Comparison of ENCODE assay signal across 27 cellular contexts in the genomic region with DNA sequence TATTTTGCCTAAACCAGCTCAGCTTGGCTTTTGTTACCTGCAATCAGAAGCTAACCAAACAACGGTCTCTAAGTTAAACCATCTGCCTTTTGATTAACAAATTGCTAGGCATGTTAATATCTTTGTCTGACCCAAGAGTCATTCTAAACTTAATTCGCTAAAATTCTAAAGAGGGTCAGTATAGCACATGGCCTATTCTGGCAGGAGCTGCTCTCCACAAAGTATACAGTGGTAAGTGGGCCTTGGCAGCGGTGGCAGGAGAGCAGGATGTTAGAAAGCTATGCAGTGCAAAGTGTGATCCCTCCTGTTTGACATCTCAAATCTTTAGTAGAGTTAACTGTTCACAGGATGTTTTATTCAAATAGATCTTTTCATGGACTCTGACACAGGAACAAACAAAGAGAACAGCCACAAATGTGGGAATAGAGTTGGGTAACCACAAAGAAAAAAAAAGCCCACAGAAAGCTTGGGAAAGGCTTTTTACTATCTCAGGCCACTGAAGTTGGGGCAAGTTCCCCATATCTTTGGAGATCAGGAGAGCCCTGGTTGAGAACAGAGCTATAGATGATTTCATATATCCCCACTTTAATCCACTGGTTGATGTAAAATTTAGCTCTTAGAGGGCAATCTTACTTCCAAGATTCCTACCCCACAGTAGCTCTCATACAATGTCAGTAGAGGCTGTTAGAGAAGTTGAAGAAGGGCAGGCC. TPM values are rescaled to one million over a fixed set of nuclear protein-coding genes. Genes with fewer than 3 reads are reported as not detected.
DNase-seq lines count a peak whose midpoint lies in the region; ATAC-seq, FAIRE-seq and TF ChIP-seq lines count a peak whose summit lies in the region.
"Had no signal": no experiment of that assay in that cellular context is flagged by ENCODE, and none has a peak within 500 bp of the region (broad histone marks: within the 10 kb centered on the region; RNA-seq: fewer than 3 reads in every experiment).

No MANE protein-coding gene starts in this region.

- H3K4me1 ChIP-seq in CD8-positive, alpha-beta T cell (ENCODE audit: insufficient read depth, low read length): no peaks in the 10 kb centered on the region
- peaks cover 38% of the 10 kb centered on the region for H3K4me1 ChIP-seq in HepG2 (ENCODE audit: insufficient read depth, low read length)
- H3K4me1 ChIP-seq in hepatocyte (ENCODE audit: insufficient read depth): no peaks in the 10 kb centered on the region
- H3K4me1 ChIP-seq: breast epithelium, stomach had no signal

- peak; percentile 92 for FAIRE-seq in HepG2 (lab: Jason Lieb, UNC)

- peak overlapping the region; percentile 25 for H3K27ac Mint-ChIP-seq in CD8-positive, alpha-beta T cell
- H3K27ac Mint-ChIP-seq in activated CD4-positive, alpha-beta memory T cell treated with anti-CD3 and anti-CD28 coated beads, Interleukin-2, amount 10 ng/mL, durations not matched to agents 7 days and 5 days: peak overlapping the region; percentile 32
- H3K27ac Mint-ChIP-seq in stimulated activated naive B cell treated with anti-CD40 and anti-IgM and Interleukin-4, amounts not matched to agents 10 μg/mL and 1 μg/mL and 100 μg/mL, for 72 hours: no peak overlapping the region
- H3K27ac Mint-ChIP-seq: activated B cell treated with CpG ODN at 0.5 μM for 24 hours; CD4-positive, alpha-beta T cell had no signal

- in situ Hi-C loops in HepG2 (cut with HindIII; ENCODE audit: extremely low pct_ligation_motif_present, low pct_unique_long_range_greater_than_20kb): no loop called here

- TF ChIP-seq CTCF in CD8-positive, alpha-beta T cell (IDR thresholded peaks at IDR 0.05): no peak
- TF ChIP-seq CTCF in HepG2 (CRISPR knock-in tag; IDR thresholded peaks at IDR 0.05) (no peak), hepatocyte (IDR thresholded peaks at IDR 0.05; ENCODE audit: poor library complexity) (no peak)

- POLR2A ChIA-PET in CD8-positive, alpha-beta T cell (lab: Charles Lee): no interaction called here
- POLR2A ChIA-PET in activated CD4-positive, alpha-beta memory T cell treated with anti-CD3 and anti-CD28 coated beads, Interleukin-2, amount 10 ng/mL, durations not matched to agents 7 days and 5 days (lab: Charles Lee): interaction anchor here (0.6 to 2.2 kb wide), 10 partner anchors 10 to 144 kb away, joined by 3 to 29 read pairs (median 4); a partner anchor contains a TSS
- POLR2A ChIA-PET in HepG2 (lab: Yijun Ruan, JAX): interaction anchor here (0.6 to 3.1 kb wide), 16 partner anchors 9 to 204 kb away, joined by 3 to 32 read pairs (median 4); a partner anchor contains a TSS

- H3K9ac ChIP-seq in HepG2 (ENCODE audit: insufficient read depth, low read depth, low read length): peak overlapping the region; percentile 64

- no peak overlapping the region for H3K4me3 ChIP-seq in CD8-positive, alpha-beta T cell (ENCODE audit: low read depth, low read length)
- peak overlapping the region in 2 of 3 experiments; percentile 13 to 29; a peak in 2 of 6 replicates for H3K4me3 ChIP-seq in HepG2 (replicated peaks in 1 of 3; ENCODE audit: insufficient read depth in 1 of 3, low read depth in 2 of 3, low read length in 3 of 3)
- no peak overlapping the region for H3K4me3 ChIP-seq in hepatocyte
- H3K4me3 ChIP-seq: breast epithelium, skin epidermis, stomach had no signal

- no peaks in the 10 kb centered on the region for H3K9me3 ChIP-seq in CD8-positive, alpha-beta T cell (ENCODE audit: low read length)
- H3K9me3 ChIP-seq in HepG2 (ENCODE audit: low read length): no peaks in the 10 kb centered on the region
- H3K9me3 ChIP-seq in hepatocyte (ENCODE audit: low read depth): no peaks in the 10 kb centered on the region
- H3K9me3 ChIP-seq: breast epithelium, stomach had no signal

- H3K4me2 ChIP-seq in HepG2 (ENCODE audit: low read depth, low read length) (peak overlapping the region; percentile 64), hepatocyte (no peak overlapping the region)

- H3K9me2 ChIP-seq in hepatocyte (replicated peaks; ENCODE audit: insufficient read depth): no peaks in the 10 kb centered on the region

- H4K20me1 ChIP-seq in HepG2 (ENCODE audit: insufficient read depth, low read length) (no peaks in the 10 kb centered on the region), hepatocyte (ENCODE audit: insufficient read depth, poor library complexity, severe bottlenecking) (no peaks in the 10 kb centered on the region)

- no peak overlapping the region for H3K27ac ChIP-seq in CD8-positive, alpha-beta T cell (ENCODE audit: low read depth, low read length)
- H3K27ac ChIP-seq in HepG2 (ENCODE audit: extremely low read length, insufficient read depth, low read length) (peak overlapping the region; percentile 92), hepatocyte (no peak overlapping the region)
- H3K27ac ChIP-seq: breast epithelium, skin epidermis, stomach had no signal

- peak; percentile 20 for ATAC-seq in CD8-positive, alpha-beta T cell
- ATAC-seq in HG02610 (IDR thresholded peaks at IDR 0.05; ENCODE audit: unreplicated experiment) (peak; percentile 11), HepG2 (peak; percentile 99), GM21825 (IDR thresholded peaks at IDR 0.05; ENCODE audit: unreplicated experiment) (no peak)
- no peak for ATAC-seq in stimulated activated naive B cell treated with anti-CD40 and anti-IgM and Interleukin-4, amounts not matched to agents 10 μg/mL and 1 μg/mL and 100 μg/mL, for 72 hours (replicated peaks)

- no peaks in the 10 kb centered on the region for H3K36me3 ChIP-seq in CD8-positive, alpha-beta T cell (ENCODE audit: insufficient read depth, low read length)
- H3K36me3 ChIP-seq in HepG2 (replicated peaks in 1 of 2; ENCODE audit: control insufficient read depth in 1 of 2, insufficient read depth in 2 of 2, low read length in 2 of 2) (no peaks in the 10 kb centered on the region), hepatocyte (replicated peaks; ENCODE audit: insufficient read depth, low read depth) (no peaks in the 10 kb centered on the region)
- H3K36me3 ChIP-seq: breast epithelium, stomach had no signal

- 4% methylated on average over 3 of the region's 3 CpGs for WGBS in HepG2 (ENCODE audit: low lambda C conversion rate)
- 62% methylated on average over 3 of the region's 3 CpGs for WGBS in hepatocyte (ENCODE audit: low lambda C conversion rate, missing lambda C conversion rate)

- peak; percentile 16; the same call in 1 of the 2 replicates for TF ChIP-seq RAD21 in HepG2 (CRISPR knock-in tag; IDR thresholded peaks at IDR 0.05)

- H3K4me1 Mint-ChIP-seq in CD8-positive, alpha-beta T cell (ENCODE audit: low read depth): peaks cover 6% of the 10 kb centered on the region
- peaks cover 22% of the 10 kb centered on the region for H3K4me1 Mint-ChIP-seq in activated CD4-positive, alpha-beta memory T cell treated with anti-CD3 and anti-CD28 coated beads, Interleukin-2, amount 10 ng/mL, durations not matched to agents 7 days and 5 days
- H3K4me1 Mint-ChIP-seq in stimulated activated naive B cell treated with anti-CD40 and anti-IgM and Interleukin-4, amounts not matched to agents 10 μg/mL and 1 μg/mL and 100 μg/mL, for 72 hours: no peaks in the 10 kb centered on the region
- H3K4me1 Mint-ChIP-seq: activated B cell treated with CpG ODN at 0.5 μM for 24 hours had no signal

- intact Hi-C loops in CD8-positive, alpha-beta T cell (cut with DNase I, micrococcal nuclease): no loop called here
- intact Hi-C loops in HepG2 (cut with micrococcal nuclease; ENCODE audit: unreplicated experiment): loop anchor here (1.0 to 5.0 kb wide), 5 partner anchors 10 to 111 kb away; a partner anchor contains a TSS

- DNase-seq in CD8-positive, alpha-beta T cell: no peak
- DNase-seq in activated CD4-positive, alpha-beta memory T cell treated with anti-CD3 and anti-CD28 coated beads, Interleukin-2, amount 10 ng/mL, durations not matched to agents 7 days and 5 days: no peak
- DNase-seq in HepG2 (ENCODE audit: low spot score): peak; percentile 98
- no peak for DNase-seq in NCI-H2029 (lab: John Stamatoyannopoulos, UW)
- no peak for DNase-seq in stimulated activated naive B cell treated with anti-CD40 and anti-IgM and Interleukin-4, amounts not matched to agents 10 μg/mL and 1 μg/mL and 100 μg/mL, for 72 hours
- no peak for DNase-seq in hepatocyte (ENCODE audit: low spot score)
- DNase-seq: activated B cell treated with CpG ODN at 0.5 μM for 24 hours; activated gamma-delta T cell; amniotic stem cell; CD4-positive, alpha-beta T cell; cortex of kidney; DMS79 treated with DMSO at 0.1 percent for 48 hours; kidney glomerular epithelial cell; NCI-H1105; NCI-H446 treated with DMSO at 0.1 percent for 48 hours; nucleus accumbens; RPMI8226; stimulated activated CD4-positive, alpha-beta T cell treated with anti-CD3 and anti-CD28 coated beads, Interleukin-2, amount 100 ng/mL, for 24 hours; stomach; trophoblast cell had no signal

- no peaks in the 10 kb centered on the region for H3K79me2 ChIP-seq in HepG2 (ENCODE audit: insufficient read depth, low read length)
- no peaks in the 10 kb centered on the region for H3K79me2 ChIP-seq in hepatocyte

- peak overlapping the region; percentile 27 for H3K4me3 Mint-ChIP-seq in CD8-positive, alpha-beta T cell
- no peak overlapping the region for H3K4me3 Mint-ChIP-seq in activated CD4-positive, alpha-beta memory T cell treated with anti-CD3 and anti-CD28 coated beads, Interleukin-2, amount 10 ng/mL, durations not matched to agents 7 days and 5 days
- no peak overlapping the region for H3K4me3 Mint-ChIP-seq in stimulated activated naive B cell treated with anti-CD40 and anti-IgM and Interleukin-4, amounts not matched to agents 10 μg/mL and 1 μg/mL and 100 μg/mL, for 72 hours
- H3K4me3 Mint-ChIP-seq: activated B cell treated with CpG ODN at 0.5 μM for 24 hours; CD4-positive, alpha-beta T cell had no signal

- no TSS peak for BruUV-seq in HepG2 (replicated peaks; lab: Mats Ljungman, UMichigan)

- H3K9me3 Mint-ChIP-seq in CD8-positive, alpha-beta T cell: no peaks in the 10 kb centered on the region
- H3K9me3 Mint-ChIP-seq in activated CD4-positive, alpha-beta memory T cell treated with anti-CD3 and anti-CD28 coated beads, Interleukin-2, amount 10 ng/mL, durations not matched to agents 7 days and 5 days: peaks cover 10% of the 10 kb centered on the region
- H3K9me3 Mint-ChIP-seq in stimulated activated naive B cell treated with anti-CD40 and anti-IgM and Interleukin-4, amounts not matched to agents 10 μg/mL and 1 μg/mL and 100 μg/mL, for 72 hours: peaks cover 7 to 8% of the 10 kb centered on the region in 2 donors
- H3K9me3 Mint-ChIP-seq: CD4-positive, alpha-beta T cell had no signal

- no peaks in the 10 kb centered on the region for H3K27me3 ChIP-seq in CD8-positive, alpha-beta T cell (ENCODE audit: insufficient read depth, low read length)
- H3K27me3 ChIP-seq in HepG2 (ENCODE audit: control insufficient read depth in 1 of 2, insufficient read depth in 2 of 2, low read length in 2 of 2): no peaks in the 10 kb centered on the region
- no peaks in the 10 kb centered on the region for H3K27me3 ChIP-seq in hepatocyte
- H3K27me3 ChIP-seq: breast epithelium, stomach had no signal

- no peaks in the 10 kb centered on the region for H3K36me3 Mint-ChIP-seq in CD8-positive, alpha-beta T cell
- H3K36me3 Mint-ChIP-seq in activated CD4-positive, alpha-beta memory T cell treated with anti-CD3 and anti-CD28 coated beads, Interleukin-2, amount 10 ng/mL, durations not matched to agents 7 days and 5 days (ENCODE audit: low read depth): peaks cover 4% of the 10 kb centered on the region
- peaks cover 4 to 8% of the 10 kb centered on the region in 2 donors for H3K36me3 Mint-ChIP-seq in stimulated activated naive B cell treated with anti-CD40 and anti-IgM and Interleukin-4, amounts not matched to agents 10 μg/mL and 1 μg/mL and 100 μg/mL, for 72 hours

- TF ChIP-seq EP300 in HepG2 (IDR thresholded peaks at IDR 0.05; ENCODE audit: low read depth in 2 of 2, low read length in 2 of 2) (peak; percentile 53 to 94; a peak in 2 of 4 replicates), HepG2 (CRISPR knock-in tag; IDR thresholded peaks at IDR 0.05; ENCODE audit: borderline replicate concordance) (peak; percentile 55; the same call in 1 of the 2 replicates)

- peak overlapping the region; percentile 69 for H2AFZ ChIP-seq in HepG2 (ENCODE audit: low read length)
- H2AFZ ChIP-seq in hepatocyte: no peak overlapping the region

- H3K27me3 Mint-ChIP-seq in CD8-positive, alpha-beta T cell (ENCODE audit: low read depth): no peaks in the 10 kb centered on the region
- peaks cover under 1% of the 10 kb centered on the region for H3K27me3 Mint-ChIP-seq in activated CD4-positive, alpha-beta memory T cell treated with anti-CD3 and anti-CD28 coated beads, Interleukin-2, amount 10 ng/mL, durations not matched to agents 7 days and 5 days
- peaks cover 11 to 17% of the 10 kb centered on the region in 2 donors for H3K27me3 Mint-ChIP-seq in stimulated activated naive B cell treated with anti-CD40 and anti-IgM and Interleukin-4, amounts not matched to agents 10 μg/mL and 1 μg/mL and 100 μg/mL, for 72 hours
- H3K27me3 Mint-ChIP-seq: CD4-positive, alpha-beta T cell had no signal

- peak; percentile 53 to 70; a peak in 3 of 4 replicates for TF ChIP-seq POLR2A in HepG2 (IDR thresholded peaks at IDR 0.05; ENCODE audit: insufficient read depth in 1 of 2, low read depth in 2 of 2, low read length in 2 of 2)

- CTCF ChIA-PET in CD8-positive, alpha-beta T cell (lab: Charles Lee): interaction anchor here (1.0 to 2.3 kb wide), 3 partner anchors 10 to 115 kb away, joined by 3 to 10 read pairs (median 3); a partner anchor contains a TSS
- CTCF ChIA-PET in activated CD4-positive, alpha-beta memory T cell treated with anti-CD3 and anti-CD28 coated beads, Interleukin-2, amount 10 ng/mL, durations not matched to agents 7 days and 5 days (lab: Charles Lee): interaction anchor here (0.8 to 1.6 kb wide), 2 partner anchors 9 to 141 kb away, joined by 3 to 4 read pairs; a partner anchor contains a TSS
- CTCF ChIA-PET in HepG2 (lab: Yijun Ruan, JAX; ENCODE audit: low intra/inter-chr PET ratio, low total read pairs): no interaction called here

RNA-seq across cellular contexts. Expression of a gene that starts 10.6 kb away (rescaled TPM):
- 1 to 10 TPM in 1 of 2 experiments, under 1 TPM in 1; 0.95 to 1.4 TPM for total RNA-seq in CD8-positive, alpha-beta T cell
- total RNA-seq in activated CD4-positive, alpha-beta memory T cell treated with anti-CD3 and anti-CD28 coated beads, Interleukin-2, amount 10 ng/mL, durations not matched to agents 7 days and 5 days: not detected
- total RNA-seq in HepG2 (2016; rRNA removed; fragmentation: Illumina TruSeq; extraction: Trizol): 0.14 and 0.18 TPM in 2 replicates
- total RNA-seq in HepG2 (2016; cell fraction: cytosol; rRNA removed; fragmentation: Illumina TruSeq; extraction: Trizol; ENCODE audit: low read depth): 0.35 TPM in 1 of 2 replicates, not detected in the other
- total RNA-seq in HepG2 (2016; cell fraction: insoluble cytoplasmic fraction; rRNA removed; fragmentation: Illumina TruSeq; extraction: Trizol): 0.07 TPM in 1 of 2 replicates, not detected in the other
- not detected in 2 replicates for total RNA-seq in HepG2 (2016; cell fraction: membrane; rRNA removed; fragmentation: Illumina TruSeq; extraction: Trizol)
- total RNA-seq in HepG2 (2016; cell fraction: nucleus; rRNA removed; fragmentation: Illumina TruSeq; extraction: Trizol): not detected in 2 replicates
- not detected in 2 replicates for polyA plus RNA-seq in HepG2 (2011; rRNA removed)
- polyA plus RNA-seq in HepG2 (2011; cell fraction: cytosol; rRNA removed): not detected in 2 replicates
- not detected in 2 replicates for polyA plus RNA-seq in HepG2 (2011; cell fraction: nucleus; rRNA removed)
- polyA plus RNA-seq in HepG2 (2012): not detected in 2 replicates
- polyA plus RNA-seq in HepG2 (2016; cell fraction: cytosol; fragmentation: Illumina TruSeq; extraction: Trizol; ENCODE audit: low read depth): not detected in 2 replicates
- not detected in 2 replicates for polyA plus RNA-seq in HepG2 (2016; cell fraction: insoluble cytoplasmic fraction; fragmentation: Illumina TruSeq; extraction: Trizol; ENCODE audit: low read depth)
- not detected in 2 replicates for polyA plus RNA-seq in HepG2 (2016; cell fraction: membrane; fragmentation: Illumina TruSeq; extraction: Trizol; ENCODE audit: low read depth)
- polyA plus RNA-seq in HepG2 (2016; cell fraction: nucleus; fragmentation: Illumina TruSeq; extraction: Trizol; ENCODE audit: insufficient read depth, low read depth): not detected in 2 replicates
- polyA minus RNA-seq in HepG2 (2011; rRNA and poly(A)+ RNA removed; ENCODE audit: low replicate concordance): not detected in 2 replicates
- polyA minus RNA-seq in HepG2 (2011; cell fraction: cytosol; rRNA and poly(A)+ RNA removed): not detected in 2 replicates
- not detected in 2 replicates for polyA minus RNA-seq in HepG2 (2011; cell fraction: nucleus; rRNA and poly(A)+ RNA removed)
- 0.12 TPM in 1 of 2 replicates, not detected in the other for total RNA-seq in hepatocyte
- polyA plus RNA-seq in hepatocyte: 0.13 and 0.30 TPM in 2 replicates
- total RNA-seq: activated B cell treated with CpG ODN at 0.5 μM for 24 hours; mammary epithelial cell; pulmonary artery endothelial cell; T-helper 2 cell treated with Interferon-gamma antibody and Interleukin-4, amounts not matched to agents 100 ng/mL and 5 ng/mL, for 36 hours had no signal
- polyA plus RNA-seq: mammary epithelial cell had no signal

RNA-seq across cellular contexts. Expression of a gene that starts 10.7 kb away (rescaled TPM):
- 1 to 10 TPM; 2.3 TPM for total RNA-seq in CD8-positive, alpha-beta T cell
- 1 to 10 TPM; 2.8 to 3.4 TPM for total RNA-seq in activated CD4-positive, alpha-beta memory T cell treated with anti-CD3 and anti-CD28 coated beads, Interleukin-2, amount 10 ng/mL, durations not matched to agents 7 days and 5 days
- total RNA-seq in HepG2 (2016; rRNA removed; fragmentation: Illumina TruSeq; extraction: Trizol) (11.4 and 14.6 TPM in 2 replicates), hepatocyte (7.2 and 8.1 TPM in 2 replicates)
- 3.4 and 4.3 TPM in 2 replicates for total RNA-seq in HepG2 (2016; cell fraction: cytosol; rRNA removed; fragmentation: Illumina TruSeq; extraction: Trizol; ENCODE audit: low read depth)
- 10.8 and 13.8 TPM in 2 replicates for total RNA-seq in HepG2 (2016; cell fraction: insoluble cytoplasmic fraction; rRNA removed; fragmentation: Illumina TruSeq; extraction: Trizol)
- 7.5 and 11.0 TPM in 2 replicates for total RNA-seq in HepG2 (2016; cell fraction: membrane; rRNA removed; fragmentation: Illumina TruSeq; extraction: Trizol)
- 24.5 and 26.6 TPM in 2 replicates for total RNA-seq in HepG2 (2016; cell fraction: nucleus; rRNA removed; fragmentation: Illumina TruSeq; extraction: Trizol)
- polyA plus RNA-seq in HepG2 (2011; rRNA removed) (4.8 and 6.1 TPM in 2 replicates), hepatocyte (8.5 and 8.7 TPM in 2 replicates)
- 2.0 and 2.6 TPM in 2 replicates for polyA plus RNA-seq in HepG2 (2011; cell fraction: cytosol; rRNA removed)
- polyA plus RNA-seq in HepG2 (2011; cell fraction: nucleus; rRNA removed): 5.9 and 7.6 TPM in 2 replicates
- polyA plus RNA-seq in HepG2 (2012): 8.5 and 13.0 TPM in 2 replicates
- 7.1 and 9.6 TPM in 2 replicates for polyA plus RNA-seq in HepG2 (2016; cell fraction: cytosol; fragmentation: Illumina TruSeq; extraction: Trizol; ENCODE audit: low read depth)
- 12.8 and 16.8 TPM in 2 replicates for polyA plus RNA-seq in HepG2 (2016; cell fraction: insoluble cytoplasmic fraction; fragmentation: Illumina TruSeq; extraction: Trizol; ENCODE audit: low read depth)
- polyA plus RNA-seq in HepG2 (2016; cell fraction: membrane; fragmentation: Illumina TruSeq; extraction: Trizol; ENCODE audit: low read depth): 9.5 and 11.4 TPM in 2 replicates
- polyA plus RNA-seq in HepG2 (2016; cell fraction: nucleus; fragmentation: Illumina TruSeq; extraction: Trizol; ENCODE audit: insufficient read depth, low read depth): 16.2 and 18.6 TPM in 2 replicates
- polyA minus RNA-seq in HepG2 (2011; rRNA and poly(A)+ RNA removed; ENCODE audit: low replicate concordance): 0.30 and 0.96 TPM in 2 replicates
- 3.1 and 3.5 TPM in 2 replicates for polyA minus RNA-seq in HepG2 (2011; cell fraction: cytosol; rRNA and poly(A)+ RNA removed)
- 28.7 and 32.4 TPM in 2 replicates for polyA minus RNA-seq in HepG2 (2011; cell fraction: nucleus; rRNA and poly(A)+ RNA removed)

RNA-seq across cellular contexts. Expression of a gene that starts 50.1 kb away (rescaled TPM):
- under 1 TPM; 0.35 to 0.36 TPM for total RNA-seq in CD8-positive, alpha-beta T cell
- total RNA-seq in activated CD4-positive, alpha-beta memory T cell treated with anti-CD3 and anti-CD28 coated beads, Interleukin-2, amount 10 ng/mL, durations not matched to agents 7 days and 5 days: 1 to 10 TPM; 2.3 to 2.8 TPM
- total RNA-seq in HepG2 (2016; rRNA removed; fragmentation: Illumina TruSeq; extraction: Trizol): 52.4 and 70.4 TPM in 2 replicates
- 3.8 and 4.0 TPM in 2 replicates for total RNA-seq in HepG2 (2016; cell fraction: cytosol; rRNA removed; fragmentation: Illumina TruSeq; extraction: Trizol; ENCODE audit: low read depth)
- 53.0 and 76.0 TPM in 2 replicates for total RNA-seq in HepG2 (2016; cell fraction: insoluble cytoplasmic fraction; rRNA removed; fragmentation: Illumina TruSeq; extraction: Trizol)
- total RNA-seq in HepG2 (2016; cell fraction: membrane; rRNA removed; fragmentation: Illumina TruSeq; extraction: Trizol): 21.1 and 22.5 TPM in 2 replicates
- 36.3 and 42.1 TPM in 2 replicates for total RNA-seq in HepG2 (2016; cell fraction: nucleus; rRNA removed; fragmentation: Illumina TruSeq; extraction: Trizol)
- 23.2 and 26.1 TPM in 2 replicates for polyA plus RNA-seq in HepG2 (2011; rRNA removed)
- 10.9 and 22.4 TPM in 2 replicates for polyA plus RNA-seq in HepG2 (2011; cell fraction: cytosol; rRNA removed)
- polyA plus RNA-seq in HepG2 (2011; cell fraction: nucleus; rRNA removed): 8.3 and 11.2 TPM in 2 replicates
- 30.0 and 30.2 TPM in 2 replicates for polyA plus RNA-seq in HepG2 (2012)
- polyA plus RNA-seq in HepG2 (2016; cell fraction: cytosol; fragmentation: Illumina TruSeq; extraction: Trizol; ENCODE audit: low read depth): 1.9 and 2.2 TPM in 2 replicates
- polyA plus RNA-seq in HepG2 (2016; cell fraction: insoluble cytoplasmic fraction; fragmentation: Illumina TruSeq; extraction: Trizol; ENCODE audit: low read depth): 48.0 and 49.5 TPM in 2 replicates
- polyA plus RNA-seq in HepG2 (2016; cell fraction: membrane; fragmentation: Illumina TruSeq; extraction: Trizol; ENCODE audit: low read depth): 9.5 and 10.3 TPM in 2 replicates
- polyA plus RNA-seq in HepG2 (2016; cell fraction: nucleus; fragmentation: Illumina TruSeq; extraction: Trizol; ENCODE audit: insufficient read depth, low read depth): 30.0 and 37.3 TPM in 2 replicates
- polyA minus RNA-seq in HepG2 (2011; rRNA and poly(A)+ RNA removed; ENCODE audit: low replicate concordance): 5.5 and 20.6 TPM in 2 replicates
- polyA minus RNA-seq in HepG2 (2011; cell fraction: cytosol; rRNA and poly(A)+ RNA removed): 40.3 and 63.9 TPM in 2 replicates
- polyA minus RNA-seq in HepG2 (2011; cell fraction: nucleus; rRNA and poly(A)+ RNA removed): 38.0 and 58.4 TPM in 2 replicates
- total RNA-seq in hepatocyte: 12.9 and 16.1 TPM in 2 replicates
- polyA plus RNA-seq in hepatocyte: 5.8 and 6.9 TPM in 2 replicates

Comparison
In these comparisons a context has a peak if more than half of its experiments do, and no peak if none do; other contexts are left out.
1. ATAC-seq: peak in CD8-positive, alpha-beta T cell (single experiment), HG02610 (single experiment) and HepG2 (single experiment); none in stimulated activated naive B cell treated with anti-CD40 and anti-IgM and Interleukin-4, amounts not matched to agents 10 μg/mL and 1 μg/mL and 100 μg/mL, for 72 hours (0 of 2) and GM21825 (single experiment).
2. H3K4me3 ChIP-seq: peak in HepG2 (2 of 3); none in CD8-positive, alpha-beta T cell (single experiment) and hepatocyte (single experiment).